Comparison of ENCODE assay signal across 11 cellular contexts in genomic region chr11:123183391-123184099, GRCh38. TPM values are rescaled to one million over a fixed set of nuclear protein-coding genes. Genes with fewer than 3 reads are reported as not detected.
DNase-seq lines count a peak whose midpoint lies in the region; ATAC-seq, FAIRE-seq and TF ChIP-seq lines count a peak whose summit lies in the region.
"Had no signal": no experiment of that assay in that cellular context is flagged by ENCODE, and none has a peak within 500 bp of the region (broad histone marks: within the 10 kb centered on the region; RNA-seq: fewer than 3 reads in every experiment).

No MANE protein-coding gene starts in this region.

- no peak overlapping the region for H3K18ac ChIP-seq in IMR-90 (ENCODE audit: low read depth, low read length)
- H3K18ac ChIP-seq in H1 (ENCODE audit: extremely low read depth, low read length) = peak overlapping the region; percentile 33; the same call in 1 of the 2 replicates

- H3K23me2 ChIP-seq in H1 (ENCODE audit: low read depth, low read length) = no peaks in the 10 kb centered on the region; the same call in 1 of the 2 replicates

- H3K79me1 ChIP-seq in IMR-90 (ENCODE audit: low read depth in 1 of 2, low read length in 2 of 2) = peaks cover 35 to 96% of the 10 kb centered on the region in 2 experiments
- no peaks in the 10 kb centered on the region; the same call in 1 of the 2 replicates for H3K79me1 ChIP-seq in H1 (ENCODE audit: low read depth, low read length)

- FAIRE-seq in H1 (lab: Jason Lieb, UNC) (no peak), D721Med (lab: Jason Lieb, UNC) (no peak)

- DNase-seq in stimulated activated CD4-positive, alpha-beta T cell treated with anti-CD3 and anti-CD28 coated beads, Interleukin-15, amount 100 ng/mL, for 24 hours = peak; percentile 26
- DNase-seq in stimulated activated CD4-positive, alpha-beta T cell treated with anti-CD3 and anti-CD28 coated beads, Interleukin-4, amount 100 ng/mL, for 1 hour = no peak
- DNase-seq in IMR-90 = no peak
- DNase-seq in H1 (ENCODE audit: low read depth in 1 of 2, low spot score in 2 of 2) = no peak
- DNase-seq in NCI-H2227 (lab: John Stamatoyannopoulos, UW; ENCODE audit: unreplicated experiment) = no peak
- no peak for DNase-seq in D721Med (ENCODE audit: insufficient read length, low spot score)
- no peak for DNase-seq in amniotic stem cell (lab: John Stamatoyannopoulos, UW)
- DNase-seq in NCI-H2107 treated with DMSO at 0.1 percent for 48 hours (lab: John Stamatoyannopoulos, UW; ENCODE audit: unreplicated experiment) = no peak
- DNase-seq: NCI-H345, T1000 had no signal

- H2BK20ac ChIP-seq in IMR-90 (ENCODE audit: low read depth, low read length) = peak overlapping the region; percentile 9; the same call in 1 of the 2 replicates
- H2BK20ac ChIP-seq in H1 (ENCODE audit: low read length) = no peak overlapping the region

- H3K9ac ChIP-seq in IMR-90 (ENCODE audit: low read depth, low read length) (no peak overlapping the region), H1 (replicated peaks in 1 of 4; ENCODE audit: extremely low read depth in 1 of 4, low read depth in 3 of 4, low read length in 3 of 4) (no peak overlapping the region)

- H4K5ac ChIP-seq in IMR-90 (ENCODE audit: low read depth, low read length) (peak overlapping the region; percentile 15; the same call in 1 of the 2 replicates), H1 (ENCODE audit: insufficient read length, low read depth, low read length) (no peak overlapping the region)

- H2AFZ ChIP-seq in IMR-90 (replicated peaks; ENCODE audit: low read length, poor library complexity) = no peak overlapping the region
- H2AFZ ChIP-seq in H1 (ENCODE audit: low read length) = no peak overlapping the region

- H3K14ac ChIP-seq in IMR-90 (replicated peaks; ENCODE audit: low read depth, low read length) (peak overlapping the region; percentile 44; the same call in 1 of the 2 replicates), H1 (ENCODE audit: insufficient read length) (no peak overlapping the region)

- H3K79me2 ChIP-seq in H1 (ENCODE audit: control insufficient read depth in 1 of 2, insufficient read depth in 2 of 2, low read length in 2 of 2) = peaks cover 0 to 19% of the 10 kb centered on the region in 2 experiments; a peak in 2 of 4 replicates

- peak overlapping the region; percentile 59; the same call in 1 of the 2 replicates for H3K23ac ChIP-seq in IMR-90 (ENCODE audit: low read depth, low read length)
- H3K23ac ChIP-seq in H1 (ENCODE audit: insufficient read length) = no peak overlapping the region

- dilution Hi-C loops in IMR-90 (cut with HindIII; ENCODE audit: low sequenced_read_pairs, unreplicated experiment) = no loop called here

- TF ChIP-seq CTCF in IMR-90 (conservative IDR thresholded peaks at IDR 0.05; ENCODE audit: low read depth, low read length) (no peak), H1 (IDR thresholded peaks at IDR 0.05; ENCODE audit: control extremely low read depth in 1 of 3, insufficient read depth in 1 of 3, low read depth in 1 of 3, low read length in 3 of 3) (no peak), D721Med (IDR thresholded peaks at IDR 0.05; ENCODE audit: insufficient read depth, missing control alignments) (no peak)

- intact Hi-C loops in IMR-90 (cut with micrococcal nuclease) = no loop called here

- peaks cover 77% of the 10 kb centered on the region for H3K36me3 ChIP-seq in IMR-90 (ENCODE audit: control insufficient read depth, insufficient read depth, low read length)
- H3K36me3 ChIP-seq in H1 (ENCODE audit: control insufficient read depth in 2 of 4, insufficient read depth in 4 of 4, low read length in 3 of 4) = no peaks in the 10 kb centered on the region
- H3K36me3 ChIP-seq: right atrium auricular region had no signal

- peak overlapping the region; percentile 44 for H4K91ac ChIP-seq in IMR-90 (ENCODE audit: insufficient read depth, low read depth, low read length)
- H4K91ac ChIP-seq in H1 (replicated peaks; ENCODE audit: insufficient read length, low read length) = no peak overlapping the region

- no peak overlapping the region for H2BK120ac ChIP-seq in IMR-90 (ENCODE audit: low read depth, low read length)
- H2BK120ac ChIP-seq in H1 (replicated peaks; ENCODE audit: low read depth, low read length) = no peak overlapping the region

- TF ChIP-seq EP300 in H1 (IDR thresholded peaks at IDR 0.05; ENCODE audit: borderline replicate concordance in 1 of 2, low read depth in 2 of 2, low read length in 2 of 2) = no peak

- POLR2A ChIA-PET in IMR-90 (lab: Charles Lee; ENCODE audit: unreplicated experiment) = no interaction called here
- POLR2A ChIA-PET in H1 (lab: Charles Lee; ENCODE audit: partially characterized antibody) = interaction anchor here (2.1 to 7.3 kb wide), 2 partner anchors 9 to 10 kb away, joined by 15 to 67 read pairs; partner anchors contain the start of gene CLMP

- TF ChIP-seq POLR2A in IMR-90 (IDR thresholded peaks at IDR 0.05; ENCODE audit: low read depth, low read length) = no peak
- TF ChIP-seq POLR2A in H1 (IDR thresholded peaks at IDR 0.05; ENCODE audit: control extremely low read depth in 1 of 2, low read depth in 2 of 2, low read length in 2 of 2) = no peak

- no peaks in the 10 kb centered on the region for H3K27me3 ChIP-seq in IMR-90 (ENCODE audit: control insufficient read depth, insufficient read depth, low read length)
- no peaks in the 10 kb centered on the region for H3K27me3 ChIP-seq in H1 (replicated peaks in 1 of 4; ENCODE audit: control insufficient read depth in 3 of 4, extremely low read depth in 1 of 4, insufficient read depth in 3 of 4, low read length in 3 of 4)
- H3K27me3 ChIP-seq: right atrium auricular region had no signal

- TF ChIP-seq RAD21 in IMR-90 (IDR thresholded peaks at IDR 0.05; ENCODE audit: low read length) (no peak), H1 (IDR thresholded peaks at IDR 0.05 in 1 of 2, conservative IDR thresholded peaks at IDR 0.05 in 1 of 2; ENCODE audit: low read depth in 2 of 2, low read length in 2 of 2) (no peak)

- H2AK9ac ChIP-seq in IMR-90 (replicated peaks; ENCODE audit: low read depth, low read length, poor library complexity) = peak overlapping the region; percentile 53

- H2AK5ac ChIP-seq in IMR-90 (ENCODE audit: low read depth, low read length) = peak overlapping the region; percentile 36; the same call in 1 of the 2 replicates
- no peak overlapping the region for H2AK5ac ChIP-seq in H1 (ENCODE audit: low read depth, low read length)

- CTCF ChIA-PET in IMR-90 (lab: Yijun Ruan, JAX) = interaction anchor here (0.6 kb wide), 1 partner anchor 10 kb away, joined by 3 read pairs; no protein-coding TSS in a partner anchor
- CTCF ChIA-PET in H1 (lab: Charles Lee; ENCODE audit: partially characterized antibody) = interaction anchor here (0.5 to 2.5 kb wide), 4 partner anchors 11 to 396 kb away, joined by 3 to 12 read pairs (median 4); no protein-coding TSS in a partner anchor

- 80% methylated on average over 2 of the region's 6 CpGs; no CpG with 5 or more reads in 1 of the 2 experiments for WGBS in IMR-90 (ENCODE audit: extremely low coverage in 2 of 2, insufficient read length in 1 of 2), 2 experiments
- 93% methylated on average over 6 of the region's 6 CpGs; no CpG with 5 or more reads in 1 of the 2 experiments for WGBS in H1 (ENCODE audit: extremely low coverage in 1 of 2, insufficient coverage in 1 of 2, insufficient read length in 1 of 2, insufficient replicate concordance in 2 of 2, low coverage in 1 of 2, low lambda C conversion rate in 2 of 2, missing lambda C conversion rate in 1 of 2), 2 experiments

- H2BK5ac ChIP-seq in IMR-90 (ENCODE audit: low read depth, low read length, poor library complexity, severe bottlenecking) (no peak overlapping the region), H1 (ENCODE audit: low read depth, low read length) (no peak overlapping the region)

- ATAC-seq in IMR-90 (ENCODE audit: low read depth) = no peak

- H2BK12ac ChIP-seq in H1 (ENCODE audit: low read depth, low read length) = no peak overlapping the region

- H3K56ac ChIP-seq in IMR-90 (ENCODE audit: extremely low read depth, insufficient read depth, low read length) = no peak overlapping the region
- no peak overlapping the region for H3K56ac ChIP-seq in H1 (replicated peaks; ENCODE audit: insufficient read length, low read depth, low read length)

- H3K4ac ChIP-seq in IMR-90 (ENCODE audit: low read depth, low read length) = peak overlapping the region; percentile 37; the same call in 1 of the 2 replicates
- no peak overlapping the region for H3K4ac ChIP-seq in H1 (replicated peaks; ENCODE audit: insufficient read length, low read depth, low read length)

- H3K27ac ChIP-seq in IMR-90 (ENCODE audit: insufficient read depth, low read length) (peak overlapping the region; percentile 27; the same call in 1 of the 2 replicates), H1 (ENCODE audit: low read depth, low read length) (no peak overlapping the region)
- H3K27ac ChIP-seq: right atrium auricular region had no signal

- H3K9me1 ChIP-seq in IMR-90 (ENCODE audit: insufficient read depth, low read length) = peaks cover 45% of the 10 kb centered on the region

- H3K9me3 ChIP-seq in IMR-90 (ENCODE audit: control insufficient read depth, insufficient read depth, low read length) (no peaks in the 10 kb centered on the region), H1 (ENCODE audit: insufficient read depth in 2 of 2, low read depth in 1 of 2, low read length in 1 of 2) (no peaks in the 10 kb centered on the region)
- H3K9me3 ChIP-seq: right atrium auricular region had no signal

- H3K4me1 ChIP-seq in IMR-90 (ENCODE audit: control insufficient read depth, insufficient read depth, low read length) (peaks cover 50% of the 10 kb centered on the region), H1 (replicated peaks in 1 of 4; ENCODE audit: control insufficient read depth in 3 of 4, insufficient read depth in 4 of 4, low read length in 3 of 4) (peaks cover 5 to 29% (median 14%) of the 10 kb centered on the region in 4 experiments)
- H3K4me1 ChIP-seq: right atrium auricular region had no signal

- no peak overlapping the region for H2BK15ac ChIP-seq in IMR-90 (ENCODE audit: low read depth, low read length)
- H2BK15ac ChIP-seq in H1 (ENCODE audit: low read length) = no peak overlapping the region

- H3K4me3 ChIP-seq in IMR-90 (ENCODE audit: insufficient read depth, low read depth, low read length) (no peak overlapping the region), H1 (ENCODE audit: extremely low read depth in 1 of 4, insufficient read depth in 2 of 4, low read depth in 3 of 4, low read length in 4 of 4) (no peak overlapping the region)
- H3K4me3 ChIP-seq: right atrium auricular region had no signal

- H4K20me1 ChIP-seq in IMR-90 (ENCODE audit: insufficient read depth, low read length) (peaks cover 65% of the 10 kb centered on the region), H1 (replicated peaks in 1 of 2; ENCODE audit: control insufficient read depth in 1 of 2, insufficient read depth in 2 of 2, low read length in 2 of 2) (no peaks in the 10 kb centered on the region)

- H3K4me2 ChIP-seq in IMR-90 (ENCODE audit: low read depth, low read length) (no peak overlapping the region), H1 (ENCODE audit: insufficient read depth in 1 of 2, low read depth in 2 of 2, low read length in 2 of 2) (no peak overlapping the region)

- in situ Hi-C loops in IMR-90 (cut with MboI; ENCODE audit: low sequenced_read_pairs) = loop anchor here (25.0 kb wide), 2 partner anchors 496 to 996 kb away; no protein-coding TSS in a partner anchor

- H4K8ac ChIP-seq in IMR-90 (ENCODE audit: low read depth in 2 of 2, low read length in 2 of 2) = peak overlapping the region in 1 of 2 experiments; percentile 63; a peak in 2 of 4 replicates
- H4K8ac ChIP-seq in H1 (ENCODE audit: extremely low read depth, insufficient read depth, low read length) = no peak overlapping the region

- no TSS peak for BruUV-seq in IMR-90 (replicated peaks; lab: Mats Ljungman, UMichigan)

RNA-seq across cellular contexts. Expression of gene CLMP, which starts 11.5 kb away (rescaled TPM):
- total RNA-seq in IMR-90 (2012; rRNA removed) = 54.7 and 56.1 TPM in 2 replicates
- polyA plus RNA-seq in IMR-90 (2012; rRNA removed) (78.9 and 95.7 TPM in 2 replicates), H1 (2011; rRNA removed) (9.9 and 11.5 TPM in 2 replicates)
- polyA plus RNA-seq in IMR-90 (2012; cell fraction: cytosol; rRNA removed) = 50.5 and 121 TPM in 2 replicates
- polyA plus RNA-seq in IMR-90 (2012; cell fraction: nucleus; rRNA removed; ENCODE audit: low replicate concordance) = 20.7 and 92.9 TPM in 2 replicates
- 20.8 and 24.1 TPM in 2 replicates for total RNA-seq in H1 (2021; fragmentation: NEBNext Ultra II Directional; extraction: Animal tissue kit (Norgen Biotek cat#: 25700))
- polyA plus RNA-seq in H1 (2011; cell fraction: cytosol; rRNA removed) = 15.4 TPM
- 16.9 TPM for polyA plus RNA-seq in H1 (2011; cell fraction: nucleus; rRNA removed)
- polyA plus RNA-seq in H1 (2012, experiment 1 of 2) = 10.4 to 16.3 TPM (median 14.3 TPM) in 4 replicates
- 2.0 TPM for polyA plus RNA-seq in H1 (2012, experiment 2 of 2)
- 15.4 TPM for polyA plus RNA-seq in H1 (2013, experiment 1 of 2)
- polyA plus RNA-seq in H1 (2013, experiment 2 of 2) = 16.5 TPM
- 58.8 and 90.8 TPM in 2 replicates for polyA minus RNA-seq in H1 (2011; rRNA and poly(A)+ RNA removed)
- polyA minus RNA-seq in H1 (2011; cell fraction: cytosol; rRNA and poly(A)+ RNA removed) = 13.3 TPM
- 17.5 TPM for polyA minus RNA-seq in H1 (2011; cell fraction: nucleus; rRNA and poly(A)+ RNA removed)
